Comparison of ENCODE assay signal across 9 cellular contexts in the genomic region with DNA sequence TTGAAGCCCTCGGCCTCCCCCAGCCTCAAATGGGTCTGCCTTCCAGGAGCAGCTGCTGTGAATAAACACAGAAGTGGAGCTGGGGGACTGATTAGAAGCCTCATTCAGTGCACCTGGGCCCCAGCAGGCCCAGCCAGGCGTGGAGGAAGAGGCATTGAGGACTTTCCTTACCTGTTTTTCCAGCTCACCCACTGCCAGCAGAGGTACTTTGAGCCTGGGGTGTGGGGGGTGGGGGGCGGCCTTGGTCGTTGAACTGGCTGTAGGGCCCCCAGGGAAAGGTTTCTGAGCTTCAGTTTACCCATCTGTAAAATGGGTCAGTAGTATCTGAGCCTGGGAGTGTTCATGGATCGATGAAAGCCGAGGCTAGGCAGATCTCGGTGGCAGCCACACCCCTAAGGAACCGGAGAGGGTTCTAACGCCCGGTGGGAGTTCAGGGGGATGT. TPM values are rescaled to one million over a fixed set of nuclear protein-coding genes. Genes with fewer than 3 reads are reported as not detected.
DNase-seq lines count a peak whose midpoint lies in the region; ATAC-seq and TF ChIP-seq lines count a peak whose summit lies in the region.
"Had no signal": no experiment of that assay in that cellular context is flagged by ENCODE, and none has a peak within 500 bp of the region (broad histone marks: within the 10 kb centered on the region; RNA-seq: fewer than 3 reads in every experiment).

No MANE protein-coding gene starts in this region.

- POLR2A ChIA-PET in activated CD8-positive, alpha-beta T cell treated with anti-CD3 and anti-CD28 coated beads for 36 hours (lab: Charles Lee): interaction anchor here (1.3 to 2.2 kb wide), 3 partner anchors 16 to 206 kb away, joined by 3 to 6 read pairs (median 4); a partner anchor contains a TSS

- H3K27ac Mint-ChIP-seq in activated naive CD4-positive, alpha-beta T cell treated with anti-CD3 and anti-CD28 coated beads, Interleukin-2, amount 50 U/mL, for 24 hours: no peak overlapping the region
- peak overlapping the region; percentile 92 for H3K27ac Mint-ChIP-seq in activated CD8-positive, alpha-beta T cell treated with anti-CD3 and anti-CD28 coated beads for 36 hours
- H3K27ac Mint-ChIP-seq in type B pancreatic cell (peak overlapping the region; percentile 89), chondrocyte (ENCODE audit: unreplicated experiment) (no peak overlapping the region)

- peaks cover 2% of the 10 kb centered on the region for H3K36me3 Mint-ChIP-seq in activated naive CD4-positive, alpha-beta T cell treated with anti-CD3 and anti-CD28 coated beads, Interleukin-2, amount 50 U/mL, for 24 hours
- H3K36me3 Mint-ChIP-seq in activated CD8-positive, alpha-beta T cell treated with anti-CD3 and anti-CD28 coated beads for 36 hours (ENCODE audit: low read depth): no peaks in the 10 kb centered on the region
- H3K36me3 Mint-ChIP-seq in type B pancreatic cell (peaks cover 9% of the 10 kb centered on the region), chondrocyte (ENCODE audit: low read depth) (no peaks in the 10 kb centered on the region)

- H3K4me1 ChIP-seq in liver (ENCODE audit: control insufficient read depth in 4 of 4, insufficient read depth in 4 of 4, low read length in 3 of 4): peaks cover 10 to 46% (median 33%) of the 10 kb centered on the region in 4 donors

- intact Hi-C loops in activated CD8-positive, alpha-beta T cell treated with anti-CD3 and anti-CD28 coated beads for 36 hours (cut with micrococcal nuclease): no loop called here
- intact Hi-C loops in left ventricle myocardium superior (cut with micrococcal nuclease): no loop called here

- H3K4me1 Mint-ChIP-seq in activated naive CD4-positive, alpha-beta T cell treated with anti-CD3 and anti-CD28 coated beads, Interleukin-2, amount 50 U/mL, for 24 hours: peaks cover 30% of the 10 kb centered on the region
- peaks cover 33% of the 10 kb centered on the region for H3K4me1 Mint-ChIP-seq in activated CD8-positive, alpha-beta T cell treated with anti-CD3 and anti-CD28 coated beads for 36 hours (ENCODE audit: low read depth)
- peaks cover 22% of the 10 kb centered on the region for H3K4me1 Mint-ChIP-seq in type B pancreatic cell (ENCODE audit: unreplicated experiment)
- peaks cover 17% of the 10 kb centered on the region for H3K4me1 Mint-ChIP-seq in chondrocyte (ENCODE audit: low read depth)

- H3K9ac ChIP-seq in liver (ENCODE audit: low read depth in 1 of 2, low read length in 2 of 2): no peak overlapping the region

- WGBS in liver: 69% methylated on average over 10 of the region's 10 CpGs

- H3K27me3 ChIP-seq in liver (ENCODE audit: control insufficient read depth in 4 of 4, insufficient read depth in 4 of 4, low read length in 3 of 4): no peaks in the 10 kb centered on the region

- H3K27me3 Mint-ChIP-seq in activated naive CD4-positive, alpha-beta T cell treated with anti-CD3 and anti-CD28 coated beads, Interleukin-2, amount 50 U/mL, for 24 hours: no peaks in the 10 kb centered on the region
- H3K27me3 Mint-ChIP-seq in activated CD8-positive, alpha-beta T cell treated with anti-CD3 and anti-CD28 coated beads for 36 hours: no peaks in the 10 kb centered on the region
- H3K27me3 Mint-ChIP-seq in type B pancreatic cell (no peaks in the 10 kb centered on the region), chondrocyte (ENCODE audit: low read depth) (no peaks in the 10 kb centered on the region)

- CTCF ChIA-PET in activated CD8-positive, alpha-beta T cell treated with anti-CD3 and anti-CD28 coated beads for 36 hours (lab: Charles Lee): no interaction called here

- no peaks in the 10 kb centered on the region for H3K9me3 ChIP-seq in liver (ENCODE audit: control insufficient read depth in 4 of 4, low read length in 3 of 4)

- DNase-seq in activated naive CD4-positive, alpha-beta T cell (lab: John Stamatoyannopoulos, UW): no peak
- no peak for DNase-seq in activated CD8-positive, alpha-beta T cell treated with anti-CD3 and anti-CD28 coated beads for 36 hours
- DNase-seq in type B pancreatic cell (ENCODE audit: extremely low spot score, unreplicated experiment) (no peak), chondrocyte (ENCODE audit: low spot score) (no peak), left ventricle myocardium superior (no peak)
- DNase-seq: stimulated activated naive CD4-positive, alpha-beta T cell treated with Interleukin-2 at 50 U/mL for 16 hours had no signal

- no peak for TF ChIP-seq CTCF in activated CD8-positive, alpha-beta T cell treated with anti-CD3 and anti-CD28 coated beads for 36 hours (IDR thresholded peaks at IDR 0.05)
- TF ChIP-seq CTCF in liver (IDR thresholded peaks at IDR 0.05; ENCODE audit: low read depth, low read length, missing input control): no peak
- no peak for TF ChIP-seq CTCF in type B pancreatic cell (conservative IDR thresholded peaks at IDR 0.05)
- TF ChIP-seq CTCF in chondrocyte (IDR thresholded peaks at IDR 0.05): no peak

- no peak for TF ChIP-seq RAD21 in liver (IDR thresholded peaks at IDR 0.05)

- no peak overlapping the region for H3K27ac ChIP-seq in liver (ENCODE audit: low read depth in 1 of 2, low read length in 2 of 2)

- no peak for ATAC-seq in activated CD8-positive, alpha-beta T cell treated with anti-CD3 and anti-CD28 coated beads for 36 hours
- ATAC-seq in HG03565 (IDR thresholded peaks at IDR 0.05; ENCODE audit: unreplicated experiment) (no peak), left ventricle myocardium superior (no peak)

- H3K4me3 Mint-ChIP-seq in activated naive CD4-positive, alpha-beta T cell treated with anti-CD3 and anti-CD28 coated beads, Interleukin-2, amount 50 U/mL, for 24 hours: peak overlapping the region; percentile 97
- peak overlapping the region; percentile 91 for H3K4me3 Mint-ChIP-seq in activated CD8-positive, alpha-beta T cell treated with anti-CD3 and anti-CD28 coated beads for 36 hours
- H3K4me3 Mint-ChIP-seq in type B pancreatic cell (peak overlapping the region; percentile 92), chondrocyte (ENCODE audit: unreplicated experiment) (no peak overlapping the region)

- H3K4me3 ChIP-seq in liver (ENCODE audit: low read depth in 1 of 3, low read length in 3 of 3): peak overlapping the region in 2 of 3 donors; percentile 75 to 83

- H3K9me3 Mint-ChIP-seq in activated naive CD4-positive, alpha-beta T cell treated with anti-CD3 and anti-CD28 coated beads, Interleukin-2, amount 50 U/mL, for 24 hours: no peaks in the 10 kb centered on the region
- no peaks in the 10 kb centered on the region for H3K9me3 Mint-ChIP-seq in activated CD8-positive, alpha-beta T cell treated with anti-CD3 and anti-CD28 coated beads for 36 hours
- H3K9me3 Mint-ChIP-seq in type B pancreatic cell (no peaks in the 10 kb centered on the region), chondrocyte (ENCODE audit: low read depth) (no peaks in the 10 kb centered on the region)

- peaks cover 0 to 2% (median 2%) of the 10 kb centered on the region in 4 donors for H3K36me3 ChIP-seq in liver (ENCODE audit: control insufficient read depth in 4 of 4, insufficient read depth in 3 of 4, low read depth in 1 of 4, low read length in 3 of 4)

TF ChIP-seq in liver, 16 proteins besides CTCF, POLR2A, EP300 and RAD21:
- TF ChIP-seq, protein P1, sequence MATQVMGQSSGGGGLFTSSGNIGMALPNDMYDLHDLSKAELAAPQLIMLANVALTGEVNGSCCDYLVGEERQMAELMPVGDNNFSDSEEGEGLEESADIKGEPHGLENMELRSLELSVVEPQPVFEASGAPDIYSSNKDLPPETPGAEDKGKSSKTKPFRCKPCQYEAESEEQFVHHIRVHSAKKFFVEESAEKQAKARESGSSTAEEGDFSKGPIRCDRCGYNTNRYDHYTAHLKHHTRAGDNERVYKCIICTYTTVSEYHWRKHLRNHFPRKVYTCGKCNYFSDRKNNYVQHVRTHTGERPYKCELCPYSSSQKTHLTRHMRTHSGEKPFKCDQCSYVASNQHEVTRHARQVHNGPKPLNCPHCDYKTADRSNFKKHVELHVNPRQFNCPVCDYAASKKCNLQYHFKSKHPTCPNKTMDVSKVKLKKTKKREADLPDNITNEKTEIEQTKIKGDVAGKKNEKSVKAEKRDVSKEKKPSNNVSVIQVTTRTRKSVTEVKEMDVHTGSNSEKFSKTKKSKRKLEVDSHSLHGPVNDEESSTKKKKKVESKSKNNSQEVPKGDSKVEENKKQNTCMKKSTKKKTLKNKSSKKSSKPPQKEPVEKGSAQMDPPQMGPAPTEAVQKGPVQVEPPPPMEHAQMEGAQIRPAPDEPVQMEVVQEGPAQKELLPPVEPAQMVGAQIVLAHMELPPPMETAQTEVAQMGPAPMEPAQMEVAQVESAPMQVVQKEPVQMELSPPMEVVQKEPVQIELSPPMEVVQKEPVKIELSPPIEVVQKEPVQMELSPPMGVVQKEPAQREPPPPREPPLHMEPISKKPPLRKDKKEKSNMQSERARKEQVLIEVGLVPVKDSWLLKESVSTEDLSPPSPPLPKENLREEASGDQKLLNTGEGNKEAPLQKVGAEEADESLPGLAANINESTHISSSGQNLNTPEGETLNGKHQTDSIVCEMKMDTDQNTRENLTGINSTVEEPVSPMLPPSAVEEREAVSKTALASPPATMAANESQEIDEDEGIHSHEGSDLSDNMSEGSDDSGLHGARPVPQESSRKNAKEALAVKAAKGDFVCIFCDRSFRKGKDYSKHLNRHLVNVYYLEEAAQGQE (IDR thresholded peaks at IDR 0.05): no peak
- TF ChIP-seq TAF1 (conservative IDR thresholded peaks at IDR 0.05): no peak
- no peak for TF ChIP-seq SP1 (IDR thresholded peaks at IDR 0.05)
- TF ChIP-seq, protein P2, sequence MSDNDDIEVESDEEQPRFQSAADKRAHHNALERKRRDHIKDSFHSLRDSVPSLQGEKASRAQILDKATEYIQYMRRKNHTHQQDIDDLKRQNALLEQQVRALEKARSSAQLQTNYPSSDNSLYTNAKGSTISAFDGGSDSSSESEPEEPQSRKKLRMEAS (IDR thresholded peaks at IDR 0.05): no peak
- no peak for TF ChIP-seq RXRA (IDR thresholded peaks at IDR 0.05)

RNA-seq across cellular contexts. Expression of a gene that starts 1.5 kb away (rescaled TPM):
- total RNA-seq in activated CD8-positive, alpha-beta T cell treated with anti-CD3 and anti-CD28 coated beads for 36 hours: 10 to 100 TPM; 15.5 to 19.7 TPM
- total RNA-seq in liver: 10 to 100 TPM; 55.6 to 65.1 TPM
- 10 to 100 TPM; 42.7 to 57.2 TPM for polyA plus RNA-seq in liver
- total RNA-seq in type B pancreatic cell (ENCODE audit: low replicate concordance): 52.8 and 56.3 TPM in 2 replicates
- total RNA-seq in chondrocyte: 16.3 to 26.0 TPM (median 24.7 TPM) in 3 replicates
- 20.9 TPM for total RNA-seq in left ventricle myocardium superior

Comparison
In these comparisons a context has a peak if more than half of its experiments do, and no peak if none do; other contexts are left out.
1. H3K27ac Mint-ChIP-seq: peak in activated CD8-positive, alpha-beta T cell treated with anti-CD3 and anti-CD28 coated beads for 36 hours (single experiment) and type B pancreatic cell (single experiment); none in activated naive CD4-positive, alpha-beta T cell treated with anti-CD3 and anti-CD28 coated beads, Interleukin-2, amount 50 U/mL, for 24 hours (single experiment) and chondrocyte (single experiment).